ENCODE assay signal across 19 cellular contexts in genomic region chr15:36106640-36107335, GRCh38.
DNase-seq lines count a peak whose midpoint lies in the region; FAIRE-seq and TF ChIP-seq lines count a peak whose summit lies in the region.
"Had no signal": no experiment of that assay in that cellular context is flagged by ENCODE, and none has a peak within 500 bp of the region (broad histone marks: within the 10 kb centered on the region; RNA-seq: fewer than 3 reads in every experiment).

No MANE protein-coding gene starts in this region.

- H3K23me2 ChIP-seq in H1 (ENCODE audit: low read depth, low read length): no peaks in the 10 kb centered on the region

- H3K4ac ChIP-seq in H1 (replicated peaks; ENCODE audit: insufficient read length, low read depth, low read length): no peak overlapping the region

- H2AK5ac ChIP-seq in H1 (ENCODE audit: low read depth, low read length): no peak overlapping the region

- H3K9ac ChIP-seq in H1 (replicated peaks in 1 of 4; ENCODE audit: extremely low read depth in 1 of 4, low read depth in 3 of 4, low read length in 3 of 4) (no peak overlapping the region), rectal smooth muscle tissue (ENCODE audit: low read length) (no peak overlapping the region)

- H3K27me3 ChIP-seq in H1 (replicated peaks in 1 of 4; ENCODE audit: control insufficient read depth in 3 of 4, extremely low read depth in 1 of 4, insufficient read depth in 3 of 4, low read length in 3 of 4) (peaks cover 0 to 1% (median 0%) of the 10 kb centered on the region in 4 experiments; a peak in 1 of 7 replicates), rectal smooth muscle tissue (ENCODE audit: control insufficient read depth, insufficient read depth, low read length) (no peaks in the 10 kb centered on the region), suprapubic skin (no peaks in the 10 kb centered on the region)
- H3K27me3 ChIP-seq: uterus had no signal

- no peak overlapping the region for H3K56ac ChIP-seq in H1 (replicated peaks; ENCODE audit: insufficient read length, low read depth, low read length)

- H3K14ac ChIP-seq in H1 (ENCODE audit: insufficient read length): no peak overlapping the region

- H2BK120ac ChIP-seq in H1 (replicated peaks; ENCODE audit: low read depth, low read length): no peak overlapping the region

- peak; percentile 7 for DNase-seq in NCI-H1105 treated with DMSO at 0.1 percent for 48 hours (lab: John Stamatoyannopoulos, UW)
- no peak for DNase-seq in NCI-H1105 (lab: John Stamatoyannopoulos, UW)
- DNase-seq in NCI-H2227 treated with DMSO at 0.1 percent for 48 hours (lab: John Stamatoyannopoulos, UW): peak; percentile 8
- DNase-seq in H1 (ENCODE audit: low read depth in 1 of 2, low spot score in 2 of 2): no peak
- no peak for DNase-seq in suprapubic skin (ENCODE audit: low spot score in 2 of 2)
- DNase-seq in stimulated activated CD4-positive, alpha-beta T cell treated with anti-CD3 and anti-CD28 coated beads, Interleukin-15, amount 100 ng/mL, for 24 hours: no peak
- no peak for DNase-seq in islet precursor cell
- DNase-seq: activated CD4-positive, alpha-beta memory T cell treated with anti-CD3 and anti-CD28 coated beads, Interleukin-2, amount 10 ng/mL, durations not matched to agents 7 days and 5 days; activated T-cell treated with anti-CD3 and anti-CD28 coated beads, Interleukin-2, amount 50 U/mL, for 4 hours; CD4-positive, alpha-beta memory T cell; endodermal cell; foreskin melanocyte; GOT3; naive thymus-derived CD8-positive, alpha-beta T cell; stimulated activated naive CD8-positive, alpha-beta T cell treated with anti-CD3 and anti-CD28 coated beads, Interleukin-15, amount 100 ng/mL, for 72 hours; uterus; WERI-Rb-1 had no signal

- no peak for TF ChIP-seq RAD21 in H1 (IDR thresholded peaks at IDR 0.05 in 1 of 2, conservative IDR thresholded peaks at IDR 0.05 in 1 of 2; ENCODE audit: low read depth in 2 of 2, low read length in 2 of 2)

- no peak overlapping the region for H2BK15ac ChIP-seq in H1 (ENCODE audit: low read length)

- H4K20me1 ChIP-seq in H1 (replicated peaks in 1 of 2; ENCODE audit: control insufficient read depth in 1 of 2, insufficient read depth in 2 of 2, low read length in 2 of 2): no peaks in the 10 kb centered on the region

- FAIRE-seq in H1 (lab: Jason Lieb, UNC): no peak

- no peak overlapping the region for H3K23ac ChIP-seq in H1 (ENCODE audit: insufficient read length)

- TF ChIP-seq EP300 in H1 (IDR thresholded peaks at IDR 0.05; ENCODE audit: borderline replicate concordance in 1 of 2, low read depth in 2 of 2, low read length in 2 of 2) (no peak), suprapubic skin (IDR thresholded peaks at IDR 0.05) (no peak)

- H4K8ac ChIP-seq in H1 (ENCODE audit: extremely low read depth, insufficient read depth, low read length): no peak overlapping the region

- TF ChIP-seq POLR2A in H1 (IDR thresholded peaks at IDR 0.05; ENCODE audit: control extremely low read depth in 1 of 2, low read depth in 2 of 2, low read length in 2 of 2) (no peak), suprapubic skin (IDR thresholded peaks at IDR 0.05) (no peak)

- whole genome bisulfite sequencing in H1 (ENCODE audit: extremely low coverage in 1 of 2, insufficient coverage in 1 of 2, insufficient read length in 1 of 2, insufficient replicate concordance in 2 of 2, low coverage in 1 of 2, low lambda C conversion rate in 2 of 2, missing lambda C conversion rate in 1 of 2), 2 experiments: 81% methylated on average over 6 of the region's 6 CpGs; no CpG with 5 or more reads in 1 of the 2 experiments
- 51% methylated on average over 6 of the region's 6 CpGs for WGBS in suprapubic skin

- H3K4me1 ChIP-seq in H1 (replicated peaks in 1 of 4; ENCODE audit: control insufficient read depth in 3 of 4, insufficient read depth in 4 of 4, low read length in 3 of 4) (no peaks in the 10 kb centered on the region), rectal smooth muscle tissue (ENCODE audit: control insufficient read depth, insufficient read depth, low read length) (peaks cover 14% of the 10 kb centered on the region), suprapubic skin (peaks cover 7% of the 10 kb centered on the region)
- H3K4me1 ChIP-seq: prostate gland, uterus had no signal

- H2AFZ ChIP-seq in H1 (ENCODE audit: low read length): 0 out of 2 replicates have a peak overlapping the region, but pooled peaks have one; percentile 4

- no peaks in the 10 kb centered on the region for H3K79me2 ChIP-seq in H1 (ENCODE audit: control insufficient read depth in 1 of 2, insufficient read depth in 2 of 2, low read length in 2 of 2)

- H4K91ac ChIP-seq in H1 (replicated peaks; ENCODE audit: insufficient read length, low read length): no peak overlapping the region

- no peak overlapping the region for H4K5ac ChIP-seq in H1 (ENCODE audit: insufficient read length, low read depth, low read length)

- POLR2A ChIA-PET in H1 (lab: Charles Lee; ENCODE audit: partially characterized antibody): no interaction called here

- H2BK12ac ChIP-seq in H1 (ENCODE audit: low read depth, low read length): no peak overlapping the region

- no peak overlapping the region for H3K4me2 ChIP-seq in H1 (ENCODE audit: insufficient read depth in 1 of 2, low read depth in 2 of 2, low read length in 2 of 2)

- H3K18ac ChIP-seq in H1 (ENCODE audit: extremely low read depth, low read length): no peak overlapping the region

- H3K79me1 ChIP-seq in H1 (ENCODE audit: low read depth, low read length): no peaks in the 10 kb centered on the region

- CTCF ChIA-PET in H1 (lab: Charles Lee; ENCODE audit: partially characterized antibody): interaction anchor here (0.5 kb wide), 1 partner anchor 185 kb away, joined by 3 read pairs; no protein-coding TSS in a partner anchor

- H3K27ac ChIP-seq in H1 (ENCODE audit: low read depth, low read length) (no peak overlapping the region), rectal smooth muscle tissue (ENCODE audit: low read depth, low read length) (peak overlapping the region; percentile 10), suprapubic skin (no peak overlapping the region)
- H3K27ac ChIP-seq: prostate gland, uterus, WERI-Rb-1 had no signal

- H2BK5ac ChIP-seq in H1 (ENCODE audit: low read depth, low read length): no peak overlapping the region

- no peaks in the 10 kb centered on the region for H3K9me3 ChIP-seq in H1 (ENCODE audit: insufficient read depth in 2 of 2, low read depth in 1 of 2, low read length in 1 of 2)
- no peaks in the 10 kb centered on the region for H3K9me3 ChIP-seq in suprapubic skin
- H3K9me3 ChIP-seq: prostate gland, uterus had no signal

- H3K4me3 ChIP-seq in H1 (ENCODE audit: extremely low read depth in 1 of 4, insufficient read depth in 2 of 4, low read depth in 3 of 4, low read length in 4 of 4) (no peak overlapping the region), rectal smooth muscle tissue (ENCODE audit: low read length) (no peak overlapping the region), suprapubic skin (no peak overlapping the region)
- H3K4me3 ChIP-seq: prostate gland, uterus had no signal

- H2BK20ac ChIP-seq in H1 (ENCODE audit: low read length): no peak overlapping the region

- no peak for TF ChIP-seq CTCF in H1 (IDR thresholded peaks at IDR 0.05; ENCODE audit: control extremely low read depth in 1 of 3, insufficient read depth in 1 of 3, low read depth in 1 of 3, low read length in 3 of 3)
- TF ChIP-seq CTCF in suprapubic skin (IDR thresholded peaks at IDR 0.05): no peak

- no peaks in the 10 kb centered on the region for H3K36me3 ChIP-seq in H1 (ENCODE audit: control insufficient read depth in 2 of 4, insufficient read depth in 4 of 4, low read length in 3 of 4)
- no peaks in the 10 kb centered on the region for H3K36me3 ChIP-seq in rectal smooth muscle tissue (ENCODE audit: control insufficient read depth, insufficient read depth, low read length)
- no peaks in the 10 kb centered on the region for H3K36me3 ChIP-seq in suprapubic skin
- H3K36me3 ChIP-seq: prostate gland, uterus, WERI-Rb-1 had no signal

TF ChIP-seq in H1, 55 proteins besides CTCF, POLR2A, EP300 and RAD21:
- no peak for TF ChIP-seq CBX8 (IDR thresholded peaks at IDR 0.05; ENCODE audit: borderline replicate concordance, low read depth, low read length)
- no peak for TF ChIP-seq SUZ12 (IDR thresholded peaks at IDR 0.05; ENCODE audit: low read length)
- TF ChIP-seq CBX5 (IDR thresholded peaks at IDR 0.05; ENCODE audit: low read depth, low read length): no peak
- no peak for TF ChIP-seq KDM5A (IDR thresholded peaks at IDR 0.05; ENCODE audit: low read length)
- no peak for TF ChIP-seq JUN (IDR thresholded peaks at IDR 0.05; ENCODE audit: low read depth, low read length)
- TF ChIP-seq CTBP2 (IDR thresholded peaks at IDR 0.05; ENCODE audit: borderline replicate concordance, insufficient read depth, insufficient read length, low read length): no peak
- TF ChIP-seq CHD2 (IDR thresholded peaks at IDR 0.05; ENCODE audit: low read length): no peak

Comparison
In these comparisons a context has a peak if more than half of its experiments do, and no peak if none do; other contexts are left out.
1. DNase-seq: peak in NCI-H1105 treated with DMSO at 0.1 percent for 48 hours (single experiment) and NCI-H2227 treated with DMSO at 0.1 percent for 48 hours (single experiment); none in NCI-H1105 (single experiment), H1 (0 of 2), suprapubic skin (0 of 2), stimulated activated CD4-positive, alpha-beta T cell treated with anti-CD3 and anti-CD28 coated beads, Interleukin-15, amount 100 ng/mL, for 24 hours (single experiment) and islet precursor cell (single experiment).